Comparison of ENCODE assay signal across 8 cellular contexts in the genomic region with DNA sequence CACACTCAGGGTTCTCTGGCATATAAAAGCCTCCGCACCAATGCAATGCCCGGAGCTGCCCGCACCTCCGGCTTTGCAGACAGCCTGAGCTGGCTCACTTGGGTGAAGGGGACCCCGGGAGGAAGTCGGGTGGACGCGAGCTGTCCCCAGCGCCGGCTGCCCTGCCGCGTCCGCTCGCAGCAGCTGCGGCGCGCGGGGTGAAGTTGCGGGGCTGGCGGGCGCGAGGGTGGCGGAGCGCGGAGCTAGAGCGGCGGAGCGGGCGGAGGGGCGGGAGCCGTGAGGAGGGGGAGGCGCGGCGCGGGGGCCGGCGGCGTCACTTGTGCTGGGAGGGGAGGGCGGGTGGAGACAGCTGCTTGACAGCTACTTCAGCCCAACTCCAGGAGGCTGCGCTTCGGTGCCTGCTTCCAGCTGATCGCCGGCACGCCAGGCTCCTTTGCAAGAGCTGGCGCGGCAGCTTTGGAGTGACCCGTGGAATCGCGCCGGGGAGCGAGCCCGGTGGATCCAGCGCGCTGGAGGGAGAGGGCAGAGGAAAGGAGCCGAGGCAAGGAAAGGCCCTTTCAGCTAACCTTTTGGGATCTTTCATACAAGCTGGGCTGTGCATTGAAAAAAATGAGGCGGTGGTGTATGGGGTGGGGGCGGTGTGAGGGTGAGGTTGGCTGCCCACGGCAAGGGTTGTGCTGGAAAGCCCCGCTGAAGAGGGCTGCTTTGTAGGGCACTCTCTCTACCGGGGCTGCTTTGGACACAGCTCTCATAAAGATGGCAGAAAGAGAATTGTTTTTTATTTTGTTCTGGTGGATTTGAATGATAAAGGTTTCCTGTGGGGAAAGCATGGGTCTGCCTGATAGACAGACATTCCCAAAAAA. TPM values are rescaled to one million over a fixed set of nuclear protein-coding genes. Genes with fewer than 3 reads are reported as not detected.
DNase-seq lines count a peak whose midpoint lies in the region; ATAC-seq, FAIRE-seq and TF ChIP-seq lines count a peak whose summit lies in the region.

No MANE protein-coding gene starts in this region.

- ATAC-seq in HG03066 (IDR thresholded peaks at IDR 0.05; ENCODE audit: low read depth, unreplicated experiment): peak; percentile 29
- peak; percentile 53 for ATAC-seq in PC-3
- ATAC-seq in activated naive CD8-positive, alpha-beta T cell treated with anti-CD3 and anti-CD28 coated beads, Interleukin-2, amount 50 U/mL, for 24 hours: peak; percentile 42
- peak; percentile 75 to 80 for ATAC-seq in left cardiac atrium
- peak; percentile 75 to 82 (median 80) for ATAC-seq in pancreas
- ATAC-seq in HG03565 (IDR thresholded peaks at IDR 0.05; ENCODE audit: unreplicated experiment): no peak

- no peaks in the 10 kb centered on the region for H3K27me3 Mint-ChIP-seq in activated naive CD8-positive, alpha-beta T cell treated with anti-CD3 and anti-CD28 coated beads, Interleukin-2, amount 50 U/mL, for 24 hours

- H3K4me3 Mint-ChIP-seq in activated naive CD8-positive, alpha-beta T cell treated with anti-CD3 and anti-CD28 coated beads, Interleukin-2, amount 50 U/mL, for 24 hours: peak overlapping the region; percentile 91

- H3K36me3 ChIP-seq in GM06990 (ENCODE audit: control insufficient read depth, insufficient read depth, low read length) (no peaks in the 10 kb centered on the region), PC-3 (ENCODE audit: low read depth, low read length) (no peaks in the 10 kb centered on the region), pancreas (no peaks in the 10 kb centered on the region)

- H3K36me3 Mint-ChIP-seq in activated naive CD8-positive, alpha-beta T cell treated with anti-CD3 and anti-CD28 coated beads, Interleukin-2, amount 50 U/mL, for 24 hours (ENCODE audit: low read depth): peaks cover 2% of the 10 kb centered on the region

- H3K27ac Mint-ChIP-seq in activated naive CD8-positive, alpha-beta T cell treated with anti-CD3 and anti-CD28 coated beads, Interleukin-2, amount 50 U/mL, for 24 hours: peak overlapping the region; percentile 94

- 1% methylated on average over 46 to 60 of the region's 60 CpGs for WGBS in pancreas, 2 donors

- POLR2A ChIA-PET in PC-3 (lab: Charles Lee; ENCODE audit: unreplicated experiment): interaction anchor here (0.6 kb wide), 1 partner anchor 1248 kb away, joined by 12 read pairs; no protein-coding TSS in a partner anchor

- H3K4me2 ChIP-seq in PC-3 (ENCODE audit: low read length): peak overlapping the region; percentile 97

- no peaks in the 10 kb centered on the region for H3F3A ChIP-seq in PC-3 (ENCODE audit: low read length, unreplicated experiment)

- CTCF ChIA-PET in PC-3 (lab: Charles Lee): no interaction called here

- H3K79me2 ChIP-seq in PC-3 (ENCODE audit: low read length): no peaks in the 10 kb centered on the region

- H3K27me3 ChIP-seq in GM06990 (replicated peaks; ENCODE audit: control insufficient read depth, insufficient read depth, low read length): no peaks in the 10 kb centered on the region
- peaks cover 12% of the 10 kb centered on the region; the same call in 1 of the 2 replicates for H3K27me3 ChIP-seq in PC-3 (ENCODE audit: low read length)
- H3K27me3 ChIP-seq in pancreas: peaks cover 0 to 13% (median 0%) of the 10 kb centered on the region in 4 donors

- peaks cover 89% of the 10 kb centered on the region for H3K4me1 Mint-ChIP-seq in activated naive CD8-positive, alpha-beta T cell treated with anti-CD3 and anti-CD28 coated beads, Interleukin-2, amount 50 U/mL, for 24 hours

- H4K20me1 ChIP-seq in PC-3 (ENCODE audit: low read length): no peaks in the 10 kb centered on the region

- H3K9me3 ChIP-seq in PC-3 (ENCODE audit: low read length): no peaks in the 10 kb centered on the region
- H3K9me3 ChIP-seq in pancreas: no peaks in the 10 kb centered on the region

- H3K4me3 ChIP-seq in GM06990 (replicated peaks; ENCODE audit: low read depth, low read length): peak overlapping the region; percentile 63
- H3K4me3 ChIP-seq in PC-3 (ENCODE audit: low read length): peak overlapping the region; percentile 72
- H3K4me3 ChIP-seq in pancreas: peak overlapping the region; percentile 24 to 52 (median 45)

- H3K9ac ChIP-seq in PC-3 (ENCODE audit: low read length): no peak overlapping the region

- TF ChIP-seq CTCF in GM06990 (IDR thresholded peaks at IDR 0.05; ENCODE audit: insufficient read depth, low read length, poor library complexity, severe bottlenecking) (no peak), PC-3 (conservative IDR thresholded peaks at IDR 0.05; ENCODE audit: low read depth, low read length) (no peak), pancreas (IDR thresholded peaks at IDR 0.05) (no peak)

- H3K9me3 Mint-ChIP-seq in activated naive CD8-positive, alpha-beta T cell treated with anti-CD3 and anti-CD28 coated beads, Interleukin-2, amount 50 U/mL, for 24 hours: no peaks in the 10 kb centered on the region

- FAIRE-seq in pancreas (lab: Jason Lieb, UNC): no peak

- DNase-seq in GM06990 (ENCODE audit: extremely low read depth, insufficient read length): peak; percentile 73
- peak; percentile 37 for DNase-seq in PC-3
- peak; percentile 57 for DNase-seq in activated naive CD8-positive, alpha-beta T cell treated with anti-CD3 and anti-CD28 coated beads, Interleukin-2, amount 50 U/mL, for 24 hours
- peak; percentile 73 for DNase-seq in left cardiac atrium
- peak; percentile 30 to 74 (median 48) for DNase-seq in pancreas
- no peak for DNase-seq in kidney glomerular epithelial cell (lab: John Stamatoyannopoulos, UW)

- intact Hi-C loops in PC-3 (cut with micrococcal nuclease): no loop called here
- intact Hi-C loops in left cardiac atrium (cut with DNase I): no loop called here
- intact Hi-C loops in pancreas (cut with DNase I): no loop called here

- H3K27ac ChIP-seq in PC-3 (ENCODE audit: low read length) (no peak overlapping the region), pancreas (no peak overlapping the region)

- BruUV-seq in PC-3 (replicated peaks; lab: Mats Ljungman, UMichigan): no TSS peak

- H3K4me1 ChIP-seq in PC-3 (ENCODE audit: insufficient read depth, low read length): peaks cover 32% of the 10 kb centered on the region
- H3K4me1 ChIP-seq in pancreas: peaks cover 4 to 9% (median 6%) of the 10 kb centered on the region in 3 donors

- no peaks in the 10 kb centered on the region for H3K9me2 ChIP-seq in PC-3 (replicated peaks; ENCODE audit: low read length)

- H2AFZ ChIP-seq in PC-3 (ENCODE audit: low read length): peak overlapping the region; percentile 84

RNA-seq across cellular contexts. Expression of a gene that starts 24.7 kb away (rescaled TPM):
- total RNA-seq in PC-3 (2014; rRNA removed): 0.44 and 0.52 TPM in 2 replicates
- 1 to 10 TPM; 4.8 to 5.4 TPM for total RNA-seq in left cardiac atrium
- total RNA-seq in pancreas: 1 to 10 TPM in 4 of 6 donors, under 1 TPM in 2; 0.28 to 3.7 (median 1.1) TPM
- under 1 TPM; 0.38 to 0.89 TPM for polyA plus RNA-seq in pancreas
